ENCODE assay signal across 9 cellular contexts in the genomic region with DNA sequence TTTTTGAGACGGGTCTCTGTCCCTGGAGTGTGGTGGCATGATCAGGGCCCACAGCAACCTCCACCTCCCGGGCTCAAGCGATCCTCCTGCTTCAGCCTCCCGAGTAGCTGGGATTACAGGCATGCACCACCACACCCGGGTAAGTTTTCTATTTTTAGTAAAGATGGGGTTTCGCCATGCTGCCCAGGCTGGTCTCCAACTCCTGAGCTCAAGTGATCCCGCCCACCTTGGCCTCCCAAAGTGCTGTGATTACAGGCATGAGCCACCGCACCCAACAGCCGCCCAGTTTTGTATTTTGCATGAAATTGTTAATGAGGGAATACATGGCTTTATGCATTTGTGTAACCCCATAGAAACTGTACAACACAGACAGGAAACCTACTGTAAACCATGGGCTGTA. TPM values are rescaled to one million over a fixed set of nuclear protein-coding genes. Genes with fewer than 3 reads are reported as not detected.
DNase-seq lines count a peak whose midpoint lies in the region; ATAC-seq, FAIRE-seq and TF ChIP-seq lines count a peak whose summit lies in the region.
"Had no signal": no experiment of that assay in that cellular context is flagged by ENCODE, and none has a peak within 500 bp of the region (broad histone marks: within the 10 kb centered on the region; RNA-seq: fewer than 3 reads in every experiment).

No MANE protein-coding gene starts in this region.

- no peak for FAIRE-seq in pancreas (lab: Jason Lieb, UNC)

- no peaks in the 10 kb centered on the region for H3K9me2 ChIP-seq in DOHH2 (replicated peaks; ENCODE audit: control insufficient read depth, low read length)

- H3K27me3 ChIP-seq in DOHH2 (ENCODE audit: control insufficient read depth, low read length) (no peaks in the 10 kb centered on the region), breast epithelium (peaks cover 0 to 33% of the 10 kb centered on the region in 2 donors), pancreas (no peaks in the 10 kb centered on the region)

- 25 to 50% methylated on average over 9 of the region's 9 CpGs for WGBS in pancreas, 2 donors

- ATAC-seq in pancreas: no peak

- peaks cover 9% of the 10 kb centered on the region; the same call in 1 of the 2 replicates for H3F3A ChIP-seq in DOHH2 (ENCODE audit: control insufficient read depth, insufficient read depth)

- peak overlapping the region; percentile 63 for H3K27ac ChIP-seq in DOHH2 (ENCODE audit: low read depth, low read length)
- H3K27ac ChIP-seq in breast epithelium: peak overlapping the region; percentile 87 to 88
- peak overlapping the region in 3 of 4 donors; percentile 13 to 90 (median 49) for H3K27ac ChIP-seq in pancreas

- H3K4me2 ChIP-seq in DOHH2 (ENCODE audit: low read length): peak overlapping the region; percentile 64

- no peaks in the 10 kb centered on the region for H3K9me3 ChIP-seq in DOHH2 (ENCODE audit: control insufficient read depth, insufficient read depth, low read length)
- no peaks in the 10 kb centered on the region for H3K9me3 ChIP-seq in breast epithelium
- no peaks in the 10 kb centered on the region for H3K9me3 ChIP-seq in pancreas

- intact Hi-C loops in breast epithelium (cut with DNase I; ENCODE audit: low total_unique reads): no loop called here
- intact Hi-C loops in pancreas (cut with DNase I): no loop called here

- TF ChIP-seq POLR2A in breast epithelium (IDR thresholded peaks at IDR 0.05): no peak

- DNase-seq in LNCaP clone FGC (ENCODE audit: low read depth) (no peak), breast epithelium (ENCODE audit: low spot score in 2 of 2) (no peak), pancreas (peak in 1 of 6 donors; percentile 34), foreskin melanocyte (no peak), NCI-H82 treated with DMSO at 0.1 percent for 48 hours (lab: John Stamatoyannopoulos, UW; ENCODE audit: unreplicated experiment) (no peak), ureter (ENCODE audit: low spot score) (no peak)
- DNase-seq: cortex of kidney had no signal

- no peak for TF ChIP-seq CTCF in DOHH2 (IDR thresholded peaks at IDR 0.05; ENCODE audit: low read depth, low read length, poor library complexity, severe bottlenecking)
- no peak for TF ChIP-seq CTCF in LNCaP clone FGC (IDR thresholded peaks at IDR 0.05; ENCODE audit: control insufficient read depth, extremely low read depth, insufficient read depth)
- TF ChIP-seq CTCF in breast epithelium (IDR thresholded peaks at IDR 0.05): no peak
- TF ChIP-seq CTCF in pancreas (IDR thresholded peaks at IDR 0.05): no peak

- H3K79me2 ChIP-seq in DOHH2 (ENCODE audit: control insufficient read depth, low read length): peaks cover 34% of the 10 kb centered on the region

- peak overlapping the region; percentile 60 for H3K4me3 ChIP-seq in DOHH2 (ENCODE audit: low read length)
- peak overlapping the region; percentile 31 for H3K4me3 ChIP-seq in LNCaP clone FGC (ENCODE audit: low read depth, low read length)
- peak overlapping the region in 1 of 3 donors; percentile 63 for H3K4me3 ChIP-seq in breast epithelium
- H3K4me3 ChIP-seq in pancreas: peak overlapping the region in 1 of 4 donors; percentile 15

- peaks cover 58% of the 10 kb centered on the region for H3K36me3 ChIP-seq in DOHH2 (ENCODE audit: control insufficient read depth, low read length)
- H3K36me3 ChIP-seq in breast epithelium: no peaks in the 10 kb centered on the region
- no peaks in the 10 kb centered on the region for H3K36me3 ChIP-seq in pancreas

- peaks cover 39% of the 10 kb centered on the region for H3K4me1 ChIP-seq in DOHH2 (ENCODE audit: control insufficient read depth, low read length)
- H3K4me1 ChIP-seq in breast epithelium: no peaks in the 10 kb centered on the region
- H3K4me1 ChIP-seq in pancreas: peaks cover 0 to 13% (median 9%) of the 10 kb centered on the region in 3 donors

- no peaks in the 10 kb centered on the region for H4K20me1 ChIP-seq in DOHH2 (ENCODE audit: control insufficient read depth, insufficient read depth, low read depth, low read length)

RNA-seq across cellular contexts. Expression of a gene that starts 2.8 kb away (rescaled TPM):
- 10 to 100 TPM; 18.4 to 21.5 (median 19.8) TPM for total RNA-seq in breast epithelium
- 10 to 100 TPM in 3 of 6 donors, 1 to 10 TPM in 3; 1.9 to 18.9 (median 8.9) TPM for total RNA-seq in pancreas
- polyA plus RNA-seq in pancreas: 10 to 100 TPM; 44.7 to 71.7 TPM
- 43.7 TPM for total RNA-seq in ureter

RNA-seq across cellular contexts. Expression of a gene that starts 6.0 kb away (rescaled TPM):
- total RNA-seq in breast epithelium: 10 to 100 TPM; 57.7 to 81.0 (median 79.2) TPM
- total RNA-seq in pancreas: 10 to 100 TPM; 24.5 to 49.0 (median 40.3) TPM
- 100 to 1,000 TPM in 1 of 2 donors, 10 to 100 TPM in 1; 95.1 to 115 TPM for polyA plus RNA-seq in pancreas
- total RNA-seq in ureter: 83.7 TPM

RNA-seq across cellular contexts. Expression of a gene that starts 15.6 kb away (rescaled TPM):
- total RNA-seq in breast epithelium (10 to 100 TPM in 1 of 3 donors, 1 to 10 TPM in 2; 6.6 to 50.7 (median 6.9) TPM), pancreas (1 to 10 TPM in 4 of 6 donors, under 1 TPM in 2; 0.43 to 7.5 (median 1.6) TPM), ureter (7.4 TPM)
- 1 to 10 TPM; 2.8 to 5.1 TPM for polyA plus RNA-seq in pancreas

RNA-seq across cellular contexts. Expression of a gene that starts 24.4 kb away (rescaled TPM):
- total RNA-seq in breast epithelium (1 to 10 TPM in 2 of 3 donors, under 1 TPM in 1; 0.44 to 5.9 (median 5.3) TPM), pancreas (under 1 TPM; 0.12 to 0.58 (median 0.31) TPM), ureter (2.3 TPM)
- 1 to 10 TPM; 1.3 TPM for polyA plus RNA-seq in pancreas
- total RNA-seq: T-helper 2 cell treated with Interferon-gamma antibody and Interleukin-4, amounts not matched to agents 100 ng/mL and 5 ng/mL, for 36 hours had no signal

RNA-seq across cellular contexts. Expression of a gene that starts 42.8 kb away (rescaled TPM):
- 10 to 100 TPM; 20.2 to 23.0 (median 22.6) TPM for total RNA-seq in breast epithelium
- total RNA-seq in pancreas: 10 to 100 TPM; 10.4 to 28.4 (median 17.0) TPM
- polyA plus RNA-seq in pancreas: 10 to 100 TPM; 15.7 to 17.1 TPM
- total RNA-seq in ureter: 73.9 TPM
